Comparison of ENCODE assay signal across 21 cellular contexts in genomic region chr5:129246088-129246487, GRCh38.
"Had no signal": no experiment of that assay in that cellular context is flagged by ENCODE, and none has a peak within 500 bp of the region (broad histone marks: within the 10 kb centered on the region; RNA-seq: fewer than 3 reads in every experiment).

No MANE protein-coding gene starts in this region.

- ATAC-seq: activated T-cell treated with anti-CD3 and anti-CD28 coated beads, Interleukin-2, amount 50 U/mL, for 72 hours; right lobe of liver; stimulated activated naive CD8-positive, alpha-beta T cell treated with anti-CD3 and anti-CD28 coated beads, Interleukin-15, Interleukin-2, amounts not matched to agents 100 U/mL and 50 U/mL, for 24 hours had no signal

- DNase-seq: activated B cell treated with CpG ODN at 0.5 μM for 24 hours; activated CD4-positive, alpha-beta T cell treated with anti-CD3 and anti-CD28 coated beads, Interleukin-2, amount 10 ng/mL, durations not matched to agents 24 days and 14 days; activated CD8-positive, alpha-beta memory T cell treated with anti-CD3 and anti-CD28 coated beads, Interleukin-2, amount 50 U/mL, for 48 hours; activated gamma-delta T cell treated with Interleukin-2 at 50 U/mL for 16 hours; activated T-cell treated with anti-CD3 and anti-CD28 coated beads, Interleukin-2, amount 50 U/mL, for 72 hours; colonic mucosa; kidney; mesendoderm; right lobe of liver; stimulated activated CD4-positive, alpha-beta T cell treated with anti-CD3 and anti-CD28 coated beads, Interleukin-4, amount 100 ng/mL, for 4 hours; stimulated activated naive CD8-positive, alpha-beta T cell treated with anti-CD3 and anti-CD28 coated beads, Interleukin-15, Interleukin-2, amounts not matched to agents 100 U/mL and 50 U/mL, for 24 hours; SW 1271; testis; upper lobe of left lung had no signal

- FAIRE-seq: kidney had no signal

- H3K27ac ChIP-seq: breast epithelium, colonic mucosa, esophagus muscularis mucosa, hepatocyte, prostate gland, right lobe of liver, SJSA1, testis, upper lobe of left lung had no signal

- H3K27me3 ChIP-seq: ascending aorta, breast epithelium, colonic mucosa, esophagus muscularis mucosa, hepatocyte, right lobe of liver, SJSA1, testis, upper lobe of left lung had no signal

- H3K4me3 ChIP-seq: ascending aorta, breast epithelium, colonic mucosa, esophagus muscularis mucosa, hepatocyte, prostate gland, right lobe of liver, SJSA1, smooth muscle cell, testis, upper lobe of left lung had no signal

- H3K9me3 ChIP-seq: ascending aorta, breast epithelium, colonic mucosa, esophagus muscularis mucosa, prostate gland, right lobe of liver, SJSA1, testis, upper lobe of left lung had no signal

- H3K4me1 ChIP-seq: ascending aorta, breast epithelium, colonic mucosa, esophagus muscularis mucosa, prostate gland, right lobe of liver, SJSA1, testis, upper lobe of left lung had no signal

- H3K36me3 ChIP-seq: ascending aorta, breast epithelium, colonic mucosa, esophagus muscularis mucosa, prostate gland, right lobe of liver, SJSA1, upper lobe of left lung had no signal
